Comparison of ENCODE assay signal across 27 cellular contexts in genomic region chr3:72520205-72520604, GRCh38.
DNase-seq lines count a peak whose midpoint lies in the region; ATAC-seq, FAIRE-seq and TF ChIP-seq lines count a peak whose summit lies in the region.
"Had no signal": no experiment of that assay in that cellular context is flagged by ENCODE, and none has a peak within 500 bp of the region (broad histone marks: within the 10 kb centered on the region; RNA-seq: fewer than 3 reads in every experiment).

No MANE protein-coding gene starts in this region.

- H3K27ac Mint-ChIP-seq in activated CD8-positive, alpha-beta memory T cell treated with anti-CD3 and anti-CD28 coated beads, Interleukin-2, amount 10 ng/mL, durations not matched to agents 7 days and 5 days = peak overlapping the region; percentile 61
- H3K27ac Mint-ChIP-seq in CD14-positive monocyte = peak overlapping the region in 4 of 7 donors; percentile 59 to 79 (median 72)
- H3K27ac Mint-ChIP-seq in activated B cell treated with CpG ODN at 0.5 μM for 24 hours = peak overlapping the region; percentile 35
- H3K27ac Mint-ChIP-seq in nephron progenitor cell = peak overlapping the region; percentile 29
- H3K27ac Mint-ChIP-seq: B cell, immature natural killer cell, WTC11 had no signal

- no peaks in the 10 kb centered on the region for H3K27me3 Mint-ChIP-seq in activated CD8-positive, alpha-beta memory T cell treated with anti-CD3 and anti-CD28 coated beads, Interleukin-2, amount 10 ng/mL, durations not matched to agents 7 days and 5 days
- H3K27me3 Mint-ChIP-seq in CD14-positive monocyte (ENCODE audit: low read depth in 3 of 3) (no peaks in the 10 kb centered on the region), activated B cell treated with CpG ODN at 0.5 μM for 24 hours (no peaks in the 10 kb centered on the region), nephron progenitor cell (ENCODE audit: low read depth, poor library complexity) (peaks cover 3% of the 10 kb centered on the region)
- H3K27me3 Mint-ChIP-seq: B cell had no signal

- H3K9me3 Mint-ChIP-seq in activated CD8-positive, alpha-beta memory T cell treated with anti-CD3 and anti-CD28 coated beads, Interleukin-2, amount 10 ng/mL, durations not matched to agents 7 days and 5 days (ENCODE audit: low read depth) = peaks cover 6% of the 10 kb centered on the region
- H3K9me3 Mint-ChIP-seq in CD14-positive monocyte = no peaks in the 10 kb centered on the region
- no peaks in the 10 kb centered on the region for H3K9me3 Mint-ChIP-seq in activated B cell treated with CpG ODN at 0.5 μM for 24 hours
- no peaks in the 10 kb centered on the region for H3K9me3 Mint-ChIP-seq in nephron progenitor cell
- H3K9me3 Mint-ChIP-seq: immature natural killer cell, WTC11 had no signal

- DNase-seq in activated CD8-positive, alpha-beta memory T cell treated with anti-CD3 and anti-CD28 coated beads, Interleukin-2, amount 10 ng/mL, durations not matched to agents 7 days and 5 days = no peak
- DNase-seq in activated CD8-positive, alpha-beta memory T cell treated with anti-CD3 and anti-CD28 coated beads, Interleukin-2, amount 50 U/mL, for 4 hours = no peak
- no peak for DNase-seq in CD14-positive monocyte (ENCODE audit: low spot score)
- DNase-seq in activated B cell treated with CpG ODN at 0.5 μM for 24 hours = no peak
- DNase-seq in nephron progenitor cell = no peak
- no peak for DNase-seq in DMS153 treated with DMSO at 0.1 percent for 48 hours (lab: John Stamatoyannopoulos, UW; ENCODE audit: unreplicated experiment)
- no peak for DNase-seq in pancreas
- DNase-seq in ureter (ENCODE audit: low spot score) = no peak
- DNase-seq: activated CD8-positive, alpha-beta memory T cell treated with anti-CD3 and anti-CD28 coated beads for 24 hours; hypothalamus; immature natural killer cell; left colon; NCI-H1105 treated with DMSO at 0.1 percent for 48 hours; NCI-H2029; NCI-H526; NK-92 treated with Interleukin-12 subunit alpha and Interleukin-12 subunit beta, amount 100 ng/mL, for 24 hours; Peyer's patch; SHP77 treated with DMSO at 0.1 percent for 48 hours; sigmoid colon; stomach; transverse colon had no signal

- intact Hi-C loops in CD14-positive monocyte (cut with micrococcal nuclease) (loop anchor here (5.0 to 10.0 kb wide), 2 partner anchors 63 to 65 kb away; no protein-coding TSS in a partner anchor), activated B cell treated with CpG ODN at 0.5 μM for 24 hours (cut with micrococcal nuclease) (loop anchor here (5.0 kb wide), 3 partner anchors 38 to 107 kb away; no protein-coding TSS in a partner anchor), pancreas (cut with DNase I) (no loop called here)

- no peak overlapping the region for H3K4me3 ChIP-seq in pancreas
- H3K4me3 ChIP-seq: Peyer's patch, sigmoid colon, stomach, transverse colon had no signal

- peaks cover 35% of the 10 kb centered on the region for H3K4me1 Mint-ChIP-seq in activated CD8-positive, alpha-beta memory T cell treated with anti-CD3 and anti-CD28 coated beads, Interleukin-2, amount 10 ng/mL, durations not matched to agents 7 days and 5 days
- H3K4me1 Mint-ChIP-seq in CD14-positive monocyte = peaks cover 44% of the 10 kb centered on the region
- peaks cover 42% of the 10 kb centered on the region for H3K4me1 Mint-ChIP-seq in activated B cell treated with CpG ODN at 0.5 μM for 24 hours
- H3K4me1 Mint-ChIP-seq in nephron progenitor cell = peaks cover 61% of the 10 kb centered on the region

- POLR2A ChIA-PET in activated B cell treated with CpG ODN at 0.5 μM for 24 hours (lab: Charles Lee) = no interaction called here

- H3K4me3 Mint-ChIP-seq in activated CD8-positive, alpha-beta memory T cell treated with anti-CD3 and anti-CD28 coated beads, Interleukin-2, amount 10 ng/mL, durations not matched to agents 7 days and 5 days = no peak overlapping the region
- H3K4me3 Mint-ChIP-seq in CD14-positive monocyte = no peak overlapping the region
- H3K4me3 Mint-ChIP-seq in activated B cell treated with CpG ODN at 0.5 μM for 24 hours = no peak overlapping the region
- no peak overlapping the region for H3K4me3 Mint-ChIP-seq in nephron progenitor cell
- H3K4me3 Mint-ChIP-seq: B cell, immature natural killer cell, WTC11 had no signal

- H3K27me3 ChIP-seq in pancreas = no peaks in the 10 kb centered on the region
- H3K27me3 ChIP-seq: brain microvascular endothelial cell, Peyer's patch, sigmoid colon, stomach, transverse colon had no signal

- WGBS in pancreas, 2 donors = 72 to 77% methylated on average over 3 of the region's 3 CpGs

- no peak for ATAC-seq in activated CD8-positive, alpha-beta memory T cell treated with anti-CD3 and anti-CD28 coated beads, Interleukin-2, amount 10 ng/mL, durations not matched to agents 7 days and 5 days
- no peak for ATAC-seq in activated B cell treated with CpG ODN at 0.5 μM for 24 hours (ENCODE audit: low read depth)
- no peak for ATAC-seq in pancreas
- ATAC-seq: left colon, WTC11 had no signal

- H3K4me1 ChIP-seq in pancreas = no peaks in the 10 kb centered on the region

- H3K36me3 ChIP-seq in pancreas = no peaks in the 10 kb centered on the region
- H3K36me3 ChIP-seq: brain microvascular endothelial cell, Peyer's patch, sigmoid colon, stomach, transverse colon had no signal

- CTCF ChIA-PET in activated CD8-positive, alpha-beta memory T cell treated with anti-CD3 and anti-CD28 coated beads, Interleukin-2, amount 10 ng/mL, durations not matched to agents 7 days and 5 days (lab: Charles Lee) = interaction anchor here (1.1 kb wide), 1 partner anchor 37 kb away, joined by 3 read pairs; no protein-coding TSS in a partner anchor
- CTCF ChIA-PET in activated B cell treated with CpG ODN at 0.5 μM for 24 hours (lab: Charles Lee) = interaction anchor here (0.6 kb wide), 1 partner anchor 567 kb away, joined by 3 read pairs; no protein-coding TSS in a partner anchor

- no peak for TF ChIP-seq CTCF in CD14-positive monocyte (IDR thresholded peaks at IDR 0.05)
- no peak for TF ChIP-seq CTCF in activated B cell treated with CpG ODN at 0.5 μM for 24 hours (IDR thresholded peaks at IDR 0.05)
- TF ChIP-seq CTCF in nephron progenitor cell (IDR thresholded peaks at IDR 0.05) = no peak
- TF ChIP-seq CTCF in pancreas (IDR thresholded peaks at IDR 0.05) = no peak

- no peak overlapping the region for H3K27ac ChIP-seq in pancreas
- H3K27ac ChIP-seq: brain microvascular endothelial cell, Peyer's patch, sigmoid colon, stomach, transverse colon had no signal

- no peaks in the 10 kb centered on the region for H3K9me3 ChIP-seq in pancreas
- H3K9me3 ChIP-seq: Peyer's patch, sigmoid colon, stomach, transverse colon had no signal

- FAIRE-seq in pancreas (lab: Jason Lieb, UNC) = no peak
- FAIRE-seq: G401.6, GM19239, H54 had no signal

- H3K36me3 Mint-ChIP-seq in activated CD8-positive, alpha-beta memory T cell treated with anti-CD3 and anti-CD28 coated beads, Interleukin-2, amount 10 ng/mL, durations not matched to agents 7 days and 5 days = peaks cover 2% of the 10 kb centered on the region
- no peaks in the 10 kb centered on the region for H3K36me3 Mint-ChIP-seq in CD14-positive monocyte
- H3K36me3 Mint-ChIP-seq in activated B cell treated with CpG ODN at 0.5 μM for 24 hours (ENCODE audit: low read depth) = no peaks in the 10 kb centered on the region
- H3K36me3 Mint-ChIP-seq in nephron progenitor cell (ENCODE audit: low read depth) = no peaks in the 10 kb centered on the region
- H3K36me3 Mint-ChIP-seq: immature natural killer cell, WTC11 had no signal

Comparison
In these comparisons a context has a peak if more than half of its experiments do, and no peak if none do; other contexts are left out.
1. intact Hi-C loops: an anchor here in CD14-positive monocyte (5.0 to 10.0 kb wide) and activated B cell treated with CpG ODN at 0.5 μM for 24 hours (5.0 kb wide); none called in pancreas.